8 cellular contexts compared by ENCODE assay signal in genomic region chr9:98255578-98256296, GRCh38. TPM values are rescaled to one million over a fixed set of nuclear protein-coding genes. Genes with fewer than 3 reads are reported as not detected.
DNase-seq lines count a peak whose midpoint lies in the region; ATAC-seq and TF ChIP-seq lines count a peak whose summit lies in the region.

Gene TBC1D2 (minus strand): TSS chr9:98255649. CDS start chr9:98255541, 108 bp downstream.

- peaks cover 32% of the 10 kb centered on the region for H3K4me1 ChIP-seq in CD4-positive, CD25-positive, alpha-beta regulatory T cell (ENCODE audit: control insufficient read depth, insufficient read depth, low read length, poor library complexity, severe bottlenecking)
- peaks cover 14 to 50% of the 10 kb centered on the region in 2 donors for H3K4me1 ChIP-seq in left lung

- peak within 1 kb of the TSS; percentile 93 to 100 (median 95) for H3K4me3 Mint-ChIP-seq in CD4-positive, CD25-positive, alpha-beta regulatory T cell
- peak within 1 kb of the TSS; percentile 93 for H3K4me3 Mint-ChIP-seq in dendritic cell treated with granulocyte-macrophage colony-stimulating factor and Interleukin-4, amounts not matched to agents 40 ng/mL and 50 ng/mL, for 4 days

- peaks cover 15 to 43% (median 27%) of the 10 kb centered on the region in 4 donors for H3K4me1 Mint-ChIP-seq in CD4-positive, CD25-positive, alpha-beta regulatory T cell
- H3K4me1 Mint-ChIP-seq in dendritic cell treated with granulocyte-macrophage colony-stimulating factor and Interleukin-4, amounts not matched to agents 40 ng/mL and 50 ng/mL, for 4 days (ENCODE audit: low read depth), result peaks cover 49% of the 10 kb centered on the region

- intact Hi-C loops in dendritic cell treated with granulocyte-macrophage colony-stimulating factor and Interleukin-4, amounts not matched to agents 40 ng/mL and 50 ng/mL, for 4 days (cut with micrococcal nuclease), result loop anchor here (2.0 to 5.0 kb wide), 3 partner anchors 137 to 623 kb away; partner anchors contain the start of genes NANS, NCBP1, TRIM14 and TSTD2
- intact Hi-C loops in left lung (cut with DNase I), result no loop called here

- H3K27me3 Mint-ChIP-seq in CD4-positive, CD25-positive, alpha-beta regulatory T cell, result no peaks in the 10 kb centered on the region
- H3K27me3 Mint-ChIP-seq in dendritic cell treated with granulocyte-macrophage colony-stimulating factor and Interleukin-4, amounts not matched to agents 40 ng/mL and 50 ng/mL, for 4 days, result no peaks in the 10 kb centered on the region

- peak; percentile 96 to 98 (median 97) for DNase-seq in CD4-positive, CD25-positive, alpha-beta regulatory T cell
- DNase-seq in NCI-H69 (lab: John Stamatoyannopoulos, UW) (peak; percentile 98), left lung (peak; percentile 98 to 100)
- peak; percentile 96 to 97 for DNase-seq in activated CD4-positive, alpha-beta T cell treated with anti-CD3 and anti-CD28 coated beads, Interleukin-2, amount 50 U/mL, for 24 hours (ENCODE audit: low read depth in 1 of 2, low spot score in 1 of 2)
- DNase-seq in stimulated activated CD4-positive, alpha-beta T cell treated with anti-CD3 and anti-CD28 coated beads, Interleukin-2, amount 100 ng/mL, for 4 hours (ENCODE audit: low read depth), result peak; percentile 96

- H3K36me3 ChIP-seq in CD4-positive, CD25-positive, alpha-beta regulatory T cell (ENCODE audit: control insufficient read depth, insufficient read depth, low read length), result peaks cover 5% of the 10 kb centered on the region
- H3K36me3 ChIP-seq in left lung, result peaks cover 0 to 17% of the 10 kb centered on the region in 2 donors

- ATAC-seq in CD4-positive, CD25-positive, alpha-beta regulatory T cell (ENCODE audit: low read depth in 2 of 2), result peak; percentile 86 to 87
- ATAC-seq in GM19395 (IDR thresholded peaks at IDR 0.05; ENCODE audit: unreplicated experiment) (peak; percentile 88), HG03558 (IDR thresholded peaks at IDR 0.05; ENCODE audit: extremely low read depth, unreplicated experiment) (peak; percentile 77), left lung (peak; percentile 91)

- H3K27me3 ChIP-seq in CD4-positive, CD25-positive, alpha-beta regulatory T cell (ENCODE audit: control insufficient read depth, insufficient read depth, low read length), result no peaks in the 10 kb centered on the region
- no peaks in the 10 kb centered on the region for H3K27me3 ChIP-seq in left lung

- peak within 1 kb of the TSS; percentile 93 for H3K4me3 ChIP-seq in CD4-positive, CD25-positive, alpha-beta regulatory T cell (ENCODE audit: low read depth, low read length)
- peak within 1 kb of the TSS; percentile 62 to 96 for H3K4me3 ChIP-seq in left lung

- peaks cover 3% of the 10 kb centered on the region for H3K36me3 Mint-ChIP-seq in CD4-positive, CD25-positive, alpha-beta regulatory T cell
- peaks cover 42% of the 10 kb centered on the region for H3K36me3 Mint-ChIP-seq in dendritic cell treated with granulocyte-macrophage colony-stimulating factor and Interleukin-4, amounts not matched to agents 40 ng/mL and 50 ng/mL, for 4 days (ENCODE audit: low read depth)

- H3K27ac ChIP-seq in CD4-positive, CD25-positive, alpha-beta regulatory T cell (ENCODE audit: insufficient read depth, low read length, poor library complexity, severe bottlenecking), result peak within 1 kb of the TSS; percentile 87
- H3K27ac ChIP-seq in left lung, result peak within 1 kb of the TSS; percentile 98 to 99

- no peaks in the 10 kb centered on the region for H3K9me3 ChIP-seq in CD4-positive, CD25-positive, alpha-beta regulatory T cell (ENCODE audit: control insufficient read depth in 2 of 2, low read length in 2 of 2)
- H3K9me3 ChIP-seq in left lung, result no peaks in the 10 kb centered on the region

- no peak for TF ChIP-seq CTCF in left lung (IDR thresholded peaks at IDR 0.05)

- no peaks in the 10 kb centered on the region for H3K9me3 Mint-ChIP-seq in CD4-positive, CD25-positive, alpha-beta regulatory T cell
- no peaks in the 10 kb centered on the region for H3K9me3 Mint-ChIP-seq in dendritic cell treated with granulocyte-macrophage colony-stimulating factor and Interleukin-4, amounts not matched to agents 40 ng/mL and 50 ng/mL, for 4 days

- H3K27ac Mint-ChIP-seq in CD4-positive, CD25-positive, alpha-beta regulatory T cell, result peak within 1 kb of the TSS; percentile 94 to 99 (median 98)
- peak within 1 kb of the TSS; percentile 97 for H3K27ac Mint-ChIP-seq in dendritic cell treated with granulocyte-macrophage colony-stimulating factor and Interleukin-4, amounts not matched to agents 40 ng/mL and 50 ng/mL, for 4 days

RNA-seq across cellular contexts. Expression of gene TBC1D2, which starts in this region (rescaled TPM):
- 11.5 TPM for total RNA-seq in CD4-positive, CD25-positive, alpha-beta regulatory T cell
- 10 to 100 TPM in 2 of 4 donors, 1 to 10 TPM in 2; 8.2 to 10.4 (median 9.7) TPM for polyA plus RNA-seq in CD4-positive, CD25-positive, alpha-beta regulatory T cell
- total RNA-seq in left lung, result 100 to 1,000 TPM in 1 of 2 donors, 10 to 100 TPM in 1; 87.4 to 107 TPM

Comparison
In these comparisons a context has a peak if more than half of its experiments do, and no peak if none do; other contexts are left out.
1. Peak in every context shown above with its lines: DNase-seq, ATAC-seq, H3K4me3 ChIP-seq and H3K27ac ChIP-seq.